Comparison of ENCODE assay signal across 16 cellular contexts in the genomic region with DNA sequence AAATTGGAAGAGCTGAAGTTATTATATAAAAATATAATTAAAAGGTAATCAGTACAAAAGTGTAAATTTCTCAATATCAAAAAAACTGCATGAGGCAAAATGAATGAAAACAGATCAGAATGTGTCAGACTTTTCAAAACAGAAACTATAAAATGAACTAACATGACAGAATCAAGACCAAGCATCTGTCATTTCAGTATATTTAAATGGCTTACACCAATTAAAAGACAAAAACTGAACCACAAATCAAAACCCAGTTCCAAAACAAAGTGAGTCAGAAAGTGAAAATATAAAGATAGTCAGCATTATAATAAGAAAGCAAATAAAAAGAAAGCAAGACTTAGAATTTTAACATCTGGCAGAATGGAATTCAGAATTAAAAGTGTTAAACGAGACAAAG.
DNase-seq lines count a peak whose midpoint lies in the region; ATAC-seq and TF ChIP-seq lines count a peak whose summit lies in the region.
"Had no signal": no experiment of that assay in that cellular context is flagged by ENCODE, and none has a peak within 500 bp of the region (broad histone marks: within the 10 kb centered on the region; RNA-seq: fewer than 3 reads in every experiment).

No MANE protein-coding gene starts in this region.

- H3K9me2 ChIP-seq in SK-N-SH: no peaks in the 10 kb centered on the region
- H3K9me2 ChIP-seq in Karpas-422 (replicated peaks; ENCODE audit: insufficient read depth, low read length): no peaks in the 10 kb centered on the region

- H3K36me3 ChIP-seq in SK-N-SH (replicated peaks in 1 of 2; ENCODE audit: control insufficient read depth in 1 of 2, insufficient read depth in 2 of 2, low read length in 1 of 2) (no peaks in the 10 kb centered on the region), Karpas-422 (ENCODE audit: insufficient read depth, low read length) (no peaks in the 10 kb centered on the region)
- H3K36me3 ChIP-seq: BLaER1 treated with 17β-estradiol and CSF1 and Interleukin-3, amounts not matched to agents 10 nM and 100 nM had no signal

- H3K27ac Mint-ChIP-seq in activated T-helper 17 cell treated with anti-CD3 and anti-CD28 coated beads, Interleukin-2, amount 50 U/mL, for 72 hours: no peak overlapping the region
- H3K27ac Mint-ChIP-seq in stimulated activated effector memory CD8-positive, alpha-beta T cell treated with anti-CD3 and anti-CD28 coated beads, Interleukin-12 subunit alpha, Interleukin-12 subunit beta, amount 100 ng/mL, for 72 hours: no peak overlapping the region
- H3K27ac Mint-ChIP-seq: CD4-positive, CD25-positive, alpha-beta regulatory T cell had no signal

- no peak for TF ChIP-seq EP300 in SK-N-SH (IDR thresholded peaks at IDR 0.05; ENCODE audit: borderline replicate concordance in 1 of 2, low read depth in 1 of 2, low read length in 1 of 2)

- H3K4me3 Mint-ChIP-seq in activated T-helper 17 cell treated with anti-CD3 and anti-CD28 coated beads, Interleukin-2, amount 50 U/mL, for 72 hours: no peak overlapping the region
- no peak overlapping the region for H3K4me3 Mint-ChIP-seq in stimulated activated effector memory CD8-positive, alpha-beta T cell treated with anti-CD3 and anti-CD28 coated beads, Interleukin-12 subunit alpha, Interleukin-12 subunit beta, amount 100 ng/mL, for 72 hours
- H3K4me3 Mint-ChIP-seq: CD4-positive, CD25-positive, alpha-beta regulatory T cell had no signal

- H3K4me1 ChIP-seq in SK-N-SH (ENCODE audit: control insufficient read depth in 1 of 2, insufficient read depth in 2 of 2, low read depth in 1 of 2, low read length in 1 of 2) (peaks cover 0 to 4% of the 10 kb centered on the region in 2 experiments; a peak in 1 of 4 replicates), Karpas-422 (ENCODE audit: low read length) (no peaks in the 10 kb centered on the region)
- H3K4me1 ChIP-seq: BLaER1 treated with 17β-estradiol and CSF1 and Interleukin-3, amounts not matched to agents 10 nM and 100 nM had no signal

- H3K36me3 Mint-ChIP-seq in activated T-helper 17 cell treated with anti-CD3 and anti-CD28 coated beads, Interleukin-2, amount 50 U/mL, for 72 hours (ENCODE audit: low read depth): no peaks in the 10 kb centered on the region
- H3K36me3 Mint-ChIP-seq in stimulated activated effector memory CD8-positive, alpha-beta T cell treated with anti-CD3 and anti-CD28 coated beads, Interleukin-12 subunit alpha, Interleukin-12 subunit beta, amount 100 ng/mL, for 72 hours: no peaks in the 10 kb centered on the region
- H3K36me3 Mint-ChIP-seq: CD4-positive, CD25-positive, alpha-beta regulatory T cell had no signal

- H3K79me2 ChIP-seq in SK-N-SH (ENCODE audit: insufficient read depth): no peaks in the 10 kb centered on the region
- no peaks in the 10 kb centered on the region for H3K79me2 ChIP-seq in Karpas-422 (ENCODE audit: low read length)

- H4K20me1 ChIP-seq in SK-N-SH (ENCODE audit: insufficient read depth) (no peaks in the 10 kb centered on the region), Karpas-422 (ENCODE audit: insufficient read depth, low read depth, low read length) (no peaks in the 10 kb centered on the region)
- H4K20me1 ChIP-seq: BLaER1 treated with 17β-estradiol and CSF1 and Interleukin-3, amounts not matched to agents 10 nM and 100 nM had no signal

- H3K4me2 ChIP-seq in SK-N-SH (no peak overlapping the region), Karpas-422 (ENCODE audit: low read depth, low read length, poor library complexity, severe bottlenecking) (no peak overlapping the region)
- H3K4me2 ChIP-seq: BLaER1 treated with 17β-estradiol and CSF1 and Interleukin-3, amounts not matched to agents 10 nM and 100 nM had no signal

- peak overlapping the region; percentile 2; the same call in 1 of the 2 replicates for H2AFZ ChIP-seq in SK-N-SH (ENCODE audit: low read depth)
- no peak overlapping the region for H2AFZ ChIP-seq in Karpas-422 (ENCODE audit: low read length)

- WGBS in SK-N-SH (ENCODE audit: low lambda C conversion rate): 74% methylated on average over 1 of the region's 1 CpG

- H3K27me3 ChIP-seq in SK-N-SH (ENCODE audit: insufficient read depth) (no peaks in the 10 kb centered on the region), Karpas-422 (ENCODE audit: low read length) (no peaks in the 10 kb centered on the region)
- H3K27me3 ChIP-seq: BLaER1 treated with 17β-estradiol and CSF1 and Interleukin-3, amounts not matched to agents 10 nM and 100 nM had no signal

- H3F3A ChIP-seq in SK-N-SH (replicated peaks; ENCODE audit: insufficient read depth): no peaks in the 10 kb centered on the region

- no peaks in the 10 kb centered on the region for H3K9me3 ChIP-seq in SK-N-SH
- H3K9me3 ChIP-seq in Karpas-422 (ENCODE audit: low read length): no peaks in the 10 kb centered on the region
- H3K9me3 ChIP-seq: BLaER1 treated with 17β-estradiol and CSF1 and Interleukin-3, amounts not matched to agents 10 nM and 100 nM had no signal

- ATAC-seq in SK-N-SH treated with all-trans-retinoic acid at 6 μM for 48 hours (no peak), HG03159 (IDR thresholded peaks at IDR 0.05; ENCODE audit: unreplicated experiment) (peak; percentile 46)
- peak; percentile 52 for ATAC-seq in activated T-helper 17 cell treated with anti-CD3 and anti-CD28 coated beads, Interleukin-2, amount 50 U/mL, for 72 hours (replicated peaks)
- ATAC-seq in stimulated activated effector memory CD8-positive, alpha-beta T cell treated with anti-CD3 and anti-CD28 coated beads, Interleukin-12 subunit alpha, Interleukin-12 subunit beta, amount 100 ng/mL, for 72 hours: peak; percentile 68
- ATAC-seq: HepG2 had no signal

- peaks cover 5% of the 10 kb centered on the region for H3K27me3 Mint-ChIP-seq in activated T-helper 17 cell treated with anti-CD3 and anti-CD28 coated beads, Interleukin-2, amount 50 U/mL, for 72 hours

- no peak overlapping the region for H3K27ac ChIP-seq in SK-N-SH (ENCODE audit: low read depth in 2 of 2, low read length in 1 of 2)
- H3K27ac ChIP-seq in RWPE1: no peak overlapping the region
- no peak overlapping the region for H3K27ac ChIP-seq in Karpas-422 (ENCODE audit: low read length)
- H3K27ac ChIP-seq: 22Rv1; BLaER1 treated with 17β-estradiol and CSF1 and Interleukin-3, amounts not matched to agents 10 nM and 100 nM had no signal

- POLR2A ChIA-PET in SK-N-SH (lab: Yijun Ruan, JAX): no interaction called here
- POLR2A ChIA-PET in RWPE1 (lab: Yijun Ruan, JAX; ENCODE audit: low non-redundant PET): no interaction called here

- H3K9me3 Mint-ChIP-seq in activated T-helper 17 cell treated with anti-CD3 and anti-CD28 coated beads, Interleukin-2, amount 50 U/mL, for 72 hours: no peaks in the 10 kb centered on the region
- no peaks in the 10 kb centered on the region for H3K9me3 Mint-ChIP-seq in stimulated activated effector memory CD8-positive, alpha-beta T cell treated with anti-CD3 and anti-CD28 coated beads, Interleukin-12 subunit alpha, Interleukin-12 subunit beta, amount 100 ng/mL, for 72 hours
- H3K9me3 Mint-ChIP-seq: CD4-positive, CD25-positive, alpha-beta regulatory T cell had no signal

- DNase-seq in SK-N-SH: no peak
- no peak for DNase-seq in stimulated activated effector memory CD8-positive, alpha-beta T cell treated with anti-CD3 and anti-CD28 coated beads, Interleukin-12 subunit alpha, Interleukin-12 subunit beta, amount 100 ng/mL, for 72 hours (ENCODE audit: low spot score in 2 of 2)
- DNase-seq in RWPE1 (ENCODE audit: low spot score): no peak
- no peak for DNase-seq in activated CD4-positive, alpha-beta T cell treated with anti-CD3 and anti-CD28 coated beads, Interleukin-2, amount 50 U/mL, for 1 hour
- no peak for DNase-seq in Karpas-422
- DNase-seq: AML-193; CD4-positive, CD25-positive, alpha-beta regulatory T cell; DMS53; GF-D8; H7 had no signal

- H3K4me3 ChIP-seq in SK-N-SH (ENCODE audit: low read depth in 2 of 2, low read length in 1 of 2): no peak overlapping the region
- H3K4me3 ChIP-seq in Karpas-422 (ENCODE audit: low read length): no peak overlapping the region
- H3K4me3 ChIP-seq: BLaER1 treated with 17β-estradiol and CSF1 and Interleukin-3, amounts not matched to agents 10 nM and 100 nM had no signal

- H3K9ac ChIP-seq in SK-N-SH (no peak overlapping the region), Karpas-422 (ENCODE audit: low read length) (no peak overlapping the region)
- H3K9ac ChIP-seq: BLaER1 treated with 17β-estradiol and CSF1 and Interleukin-3, amounts not matched to agents 10 nM and 100 nM had no signal

- CTCF ChIA-PET in SK-N-SH (lab: Yijun Ruan, JAX): interaction anchor here (0.7 kb wide), 2 partner anchors 47 to 122 kb away, joined by 3 read pairs; no protein-coding TSS in a partner anchor
- CTCF ChIA-PET in RWPE1 (lab: Yijun Ruan, JAX): no interaction called here

- H3K4me1 Mint-ChIP-seq in activated T-helper 17 cell treated with anti-CD3 and anti-CD28 coated beads, Interleukin-2, amount 50 U/mL, for 72 hours: no peaks in the 10 kb centered on the region
- H3K4me1 Mint-ChIP-seq in stimulated activated effector memory CD8-positive, alpha-beta T cell treated with anti-CD3 and anti-CD28 coated beads, Interleukin-12 subunit alpha, Interleukin-12 subunit beta, amount 100 ng/mL, for 72 hours: no peaks in the 10 kb centered on the region
- H3K4me1 Mint-ChIP-seq: CD4-positive, CD25-positive, alpha-beta regulatory T cell had no signal

- TF ChIP-seq CTCF in SK-N-SH (IDR thresholded peaks at IDR 0.05) (no peak), RWPE1 (conservative IDR thresholded peaks at IDR 0.05; ENCODE audit: low read depth) (no peak)

- TF ChIP-seq RAD21 in SK-N-SH (IDR thresholded peaks at IDR 0.05; ENCODE audit: low read length): no peak

TF ChIP-seq in SK-N-SH, 30 proteins besides CTCF, POLR2A, EP300 and RAD21 (continues in another document):
- TF ChIP-seq, protein P1, sequence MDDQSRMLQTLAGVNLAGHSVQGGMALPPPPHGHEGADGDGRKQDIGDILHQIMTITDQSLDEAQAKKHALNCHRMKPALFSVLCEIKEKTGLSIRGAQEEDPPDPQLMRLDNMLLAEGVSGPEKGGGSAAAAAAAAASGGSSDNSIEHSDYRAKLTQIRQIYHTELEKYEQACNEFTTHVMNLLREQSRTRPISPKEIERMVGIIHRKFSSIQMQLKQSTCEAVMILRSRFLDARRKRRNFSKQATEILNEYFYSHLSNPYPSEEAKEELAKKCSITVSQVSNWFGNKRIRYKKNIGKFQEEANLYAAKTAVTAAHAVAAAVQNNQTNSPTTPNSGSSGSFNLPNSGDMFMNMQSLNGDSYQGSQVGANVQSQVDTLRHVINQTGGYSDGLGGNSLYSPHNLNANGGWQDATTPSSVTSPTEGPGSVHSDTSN (IDR thresholded peaks at IDR 0.05): no peak
- TF ChIP-seq NRF1 (IDR thresholded peaks at IDR 0.05; ENCODE audit: low read depth, low read length): no peak

TF ChIP-seq in SK-N-SH treated with all-trans-retinoic acid at 6 μM for 48 hours, 23 proteins besides CTCF, POLR2A, EP300 and RAD21 (continues in another document):
- no peak for TF ChIP-seq TCF4 (CRISPR knock-in tag; IDR thresholded peaks at IDR 0.05; ENCODE audit: borderline replicate concordance)
